In genomic region chr17:77356109-77356689, GRCh38 we compare ENCODE assay signal across 10 cellular contexts.
DNase-seq lines count a peak whose midpoint lies in the region; ATAC-seq and TF ChIP-seq lines count a peak whose summit lies in the region.
"Had no signal": no experiment of that assay in that cellular context is flagged by ENCODE, and none has a peak within 500 bp of the region (broad histone marks: within the 10 kb centered on the region; RNA-seq: fewer than 3 reads in every experiment).

No MANE protein-coding gene starts in this region.

- no peaks in the 10 kb centered on the region for H3K36me3 ChIP-seq in body of pancreas (replicated peaks in 1 of 2; ENCODE audit: insufficient read depth in 1 of 2, low read depth in 2 of 2)

- no peak overlapping the region for H3K27ac Mint-ChIP-seq in natural killer cell
- H3K27ac Mint-ChIP-seq: activated CD4-positive, alpha-beta memory T cell treated with anti-CD3 and anti-CD28 coated beads for 36 hours had no signal

- TF ChIP-seq POLR2A in body of pancreas (IDR thresholded peaks at IDR 0.05): no peak

- ATAC-seq in body of pancreas (no peak), natural killer cell (peak; percentile 18 to 46 (median 25)), HG03280 (IDR thresholded peaks at IDR 0.05; ENCODE audit: unreplicated experiment) (no peak), HG02623 (IDR thresholded peaks at IDR 0.05; ENCODE audit: unreplicated experiment) (no peak), Right ventricle myocardium superior (ENCODE audit: poor library complexity) (no peak)

- H3K9me3 ChIP-seq in body of pancreas: no peaks in the 10 kb centered on the region

- no peak overlapping the region for H3K4me3 Mint-ChIP-seq in natural killer cell
- H3K4me3 Mint-ChIP-seq: activated CD4-positive, alpha-beta memory T cell treated with anti-CD3 and anti-CD28 coated beads for 36 hours had no signal

- H3K36me3 Mint-ChIP-seq in natural killer cell: no peaks in the 10 kb centered on the region
- H3K36me3 Mint-ChIP-seq: activated CD4-positive, alpha-beta memory T cell treated with anti-CD3 and anti-CD28 coated beads for 36 hours had no signal

- H3K4me1 Mint-ChIP-seq in natural killer cell: peaks cover 0 to 16% of the 10 kb centered on the region in 2 donors

- DNase-seq in HL-60 (ENCODE audit: low read depth in 1 of 2, low spot score in 1 of 2) (peak in 1 of 2 experiments; percentile 32), body of pancreas (peak in 1 of 4 donors; percentile 42), natural killer cell (peak; percentile 14), NCI-H1417 treated with DMSO at 0.1 percent for 48 hours (lab: John Stamatoyannopoulos, UW) (no peak), Right ventricle myocardium superior (no peak)
- DNase-seq: activated CD4-positive, alpha-beta memory T cell treated with anti-CD3 and anti-CD28 coated beads for 36 hours; NCI-H2081 had no signal

- no peaks in the 10 kb centered on the region for H3K9me3 Mint-ChIP-seq in natural killer cell
- H3K9me3 Mint-ChIP-seq: activated CD4-positive, alpha-beta memory T cell treated with anti-CD3 and anti-CD28 coated beads for 36 hours had no signal

- no peaks in the 10 kb centered on the region for H3K27me3 Mint-ChIP-seq in natural killer cell (ENCODE audit: low read depth in 2 of 2)
- H3K27me3 Mint-ChIP-seq: activated CD4-positive, alpha-beta memory T cell treated with anti-CD3 and anti-CD28 coated beads for 36 hours had no signal

- intact Hi-C loops in body of pancreas (cut with DNase I) (no loop called here), natural killer cell (cut with micrococcal nuclease) (no loop called here), Right ventricle myocardium superior (cut with DNase I) (no loop called here)

- no peak for TF ChIP-seq CTCF in C4-2B (conservative IDR thresholded peaks at IDR 0.05)
- no peak for TF ChIP-seq CTCF in HL-60 (IDR thresholded peaks at IDR 0.05; ENCODE audit: insufficient read depth, low read length)
- no peak for TF ChIP-seq CTCF in body of pancreas (IDR thresholded peaks at IDR 0.05)
- TF ChIP-seq CTCF in natural killer cell (IDR thresholded peaks at IDR 0.05): no peak

- 21 to 60% methylated on average over 10 to 15 of the region's 15 CpGs for WGBS in body of pancreas, 2 donors

- peaks cover 15% of the 10 kb centered on the region for H3K4me1 ChIP-seq in body of pancreas

- H3K27ac ChIP-seq in C4-2B (peak overlapping the region; percentile 57), HL-60 (replicated peaks) (peak overlapping the region; percentile 45), body of pancreas (peak overlapping the region in 3 of 4 donors; percentile 46 to 75 (median 48))

- H3K27me3 ChIP-seq in HL-60 (ENCODE audit: insufficient read depth, poor library complexity, severe bottlenecking) (no peaks in the 10 kb centered on the region), body of pancreas (no peaks in the 10 kb centered on the region)

- H3K4me3 ChIP-seq in HL-60 (replicated peaks; ENCODE audit: insufficient read depth, low read length) (no peak overlapping the region), body of pancreas (no peak overlapping the region)

Comparison
In these comparisons a context has a peak if more than half of its experiments do, and no peak if none do; other contexts are left out.
1. ATAC-seq: peak in natural killer cell (3 of 3); none in body of pancreas (single experiment), HG03280 (single experiment), HG02623 (single experiment) and Right ventricle myocardium superior (single experiment).
2. Peak in every context shown above with its lines, with median percentiles within 50 percentile points of each other: H3K27ac ChIP-seq.